Comparison of ENCODE assay signal across 11 cellular contexts in the genomic region with DNA sequence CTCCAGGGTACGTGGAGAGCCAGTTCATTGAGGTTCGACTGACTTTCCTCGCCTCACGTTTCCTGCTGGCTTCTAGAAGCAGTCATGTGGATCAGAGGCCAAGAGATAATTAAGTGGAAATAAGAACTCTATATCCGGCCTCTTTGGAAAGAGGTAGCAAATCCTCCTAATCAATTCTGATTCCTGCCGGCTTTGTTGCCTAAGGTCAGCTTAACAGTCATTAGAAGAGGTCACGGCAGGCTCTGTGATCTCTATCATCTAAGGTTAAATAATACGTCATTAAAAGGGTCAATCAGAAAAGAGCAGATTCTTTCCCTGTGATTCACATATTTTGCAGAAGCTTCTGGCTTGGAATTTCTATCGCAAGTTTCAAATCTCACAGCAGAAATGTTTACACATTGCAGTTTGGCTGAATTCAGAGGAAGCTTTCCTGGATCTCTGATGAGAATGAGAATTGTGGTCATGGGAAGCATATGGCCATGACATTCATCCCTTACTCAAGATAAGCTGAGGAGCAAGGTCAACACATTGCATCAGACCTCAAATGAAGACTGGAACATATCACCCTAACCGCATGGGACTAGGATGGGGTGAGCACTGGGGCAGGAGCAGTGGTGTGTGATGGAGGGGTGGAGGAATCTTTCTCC.
A peak's percentile ranks its signal among the peaks of the same experiment; 100 is the strongest.
DNase-seq lines count a peak whose midpoint lies in the region; ATAC-seq, FAIRE-seq and TF ChIP-seq lines count a peak whose summit lies in the region.
"Had no signal": no experiment of that assay in that cellular context is flagged by ENCODE, and none has a peak within 500 bp of the region (broad histone marks: within the 10 kb centered on the region; RNA-seq: fewer than 3 reads in every experiment).

No MANE protein-coding gene starts in this region.

- no peaks in the 10 kb centered on the region for H3K36me3 ChIP-seq in WERI-Rb-1
- H3K36me3 ChIP-seq in heart right ventricle: no peaks in the 10 kb centered on the region

- peaks cover 6 to 65% (median 42%) of the 10 kb centered on the region in 9 donors for H3K4me1 ChIP-seq in heart right ventricle

- no peaks in the 10 kb centered on the region for H3K36me3 Mint-ChIP-seq in CD14-positive monocyte
- H3K36me3 Mint-ChIP-seq: naive B cell had no signal

- H3K9me3 ChIP-seq in WERI-Rb-1 (ENCODE audit: severe bottlenecking) (no peaks in the 10 kb centered on the region), heart right ventricle (no peaks in the 10 kb centered on the region)

- H3K4me3 ChIP-seq in WERI-Rb-1 (ENCODE audit: low read depth, low read length) (no peak overlapping the region), heart right ventricle (no peak overlapping the region)

- no peak for DNase-seq in D721Med (ENCODE audit: insufficient read length, low spot score)
- DNase-seq in WERI-Rb-1: peak; percentile 64
- DNase-seq in heart right ventricle: peak; percentile 33 to 58
- peak; percentile 33 for DNase-seq in pulmonary artery endothelial cell (ENCODE audit: low read depth, low spot score)
- DNase-seq in CD14-positive monocyte (ENCODE audit: low spot score): no peak
- no peak for DNase-seq in Ammon's horn (ENCODE audit: low spot score)
- no peak for DNase-seq in NCI-H1436 (lab: John Stamatoyannopoulos, UW)
- DNase-seq: DMS153, naive B cell, substantia nigra had no signal

- H3K4me3 Mint-ChIP-seq in CD14-positive monocyte: no peak overlapping the region
- H3K4me3 Mint-ChIP-seq: naive B cell had no signal

- peak overlapping the region; percentile 6; the same call in 1 of the 2 replicates for H3K27ac ChIP-seq in WERI-Rb-1
- peak overlapping the region in 9 of 10 donors; percentile 30 to 74 (median 63) for H3K27ac ChIP-seq in heart right ventricle

- H3K9me3 Mint-ChIP-seq in CD14-positive monocyte: no peaks in the 10 kb centered on the region
- H3K9me3 Mint-ChIP-seq: naive B cell had no signal

- peak; percentile 97 for FAIRE-seq in D721Med (lab: Jason Lieb, UNC)

- H3K27ac Mint-ChIP-seq in CD14-positive monocyte: no peak overlapping the region
- H3K27ac Mint-ChIP-seq: naive B cell had no signal

- intact Hi-C loops in heart right ventricle (cut with DNase I) (no loop called here), CD14-positive monocyte (cut with micrococcal nuclease) (no loop called here)

- WGBS in heart right ventricle, 2 donors: 23% methylated on average over 10 of the region's 10 CpGs

- peaks cover 6 to 13% (median 7%) of the 10 kb centered on the region in 3 donors for H3K27me3 Mint-ChIP-seq in CD14-positive monocyte (ENCODE audit: low read depth in 3 of 3)

- ATAC-seq in heart right ventricle (peak; percentile 62 to 97 (median 85)), HG03432 (IDR thresholded peaks at IDR 0.05; ENCODE audit: unreplicated experiment) (no peak)

- TF ChIP-seq CTCF in D721Med (IDR thresholded peaks at IDR 0.05; ENCODE audit: insufficient read depth, missing control alignments) (no peak), WERI-Rb-1 (IDR thresholded peaks at IDR 0.05; ENCODE audit: low read depth, low read length) (no peak), heart right ventricle (IDR thresholded peaks at IDR 0.05) (no peak), CD14-positive monocyte (IDR thresholded peaks at IDR 0.05) (no peak)

- H3K4me1 Mint-ChIP-seq in CD14-positive monocyte: no peaks in the 10 kb centered on the region
- H3K4me1 Mint-ChIP-seq: naive B cell had no signal

- H3K27me3 ChIP-seq in WERI-Rb-1 (ENCODE audit: insufficient read depth, low read depth, severe bottlenecking): no peaks in the 10 kb centered on the region
- H3K27me3 ChIP-seq in heart right ventricle: no peaks in the 10 kb centered on the region

Comparison
In these comparisons a context has a peak if more than half of its experiments do, and no peak if none do; other contexts are left out.
1. DNase-seq: peak in WERI-Rb-1 (single experiment), heart right ventricle (2 of 2) and pulmonary artery endothelial cell (single experiment); none in D721Med (single experiment), CD14-positive monocyte (single experiment), Ammon's horn (single experiment) and NCI-H1436 (single experiment).